ENCODE assay signal across 17 cellular contexts in the genomic region with DNA sequence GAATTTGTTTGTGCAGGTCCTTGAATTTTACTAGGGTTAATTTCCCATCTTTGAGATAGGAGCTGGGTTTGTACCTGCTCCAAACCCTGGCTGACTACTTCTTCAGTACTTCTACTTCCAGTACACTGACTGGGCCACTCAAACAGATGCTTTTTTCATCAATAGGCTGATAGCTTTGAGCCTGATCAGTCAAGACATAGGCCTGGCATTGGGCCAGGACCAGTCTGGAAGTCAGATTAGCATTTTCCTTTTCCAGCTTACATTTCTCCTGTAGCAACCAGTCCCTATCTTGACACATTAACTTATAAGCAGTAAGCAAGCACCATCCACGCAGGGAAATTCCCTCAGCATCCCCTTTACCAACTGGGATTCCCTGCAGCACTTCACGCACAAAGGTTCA.
"Had no signal": no experiment of that assay in that cellular context is flagged by ENCODE, and none has a peak within 500 bp of the region (broad histone marks: within the 10 kb centered on the region; RNA-seq: fewer than 3 reads in every experiment).

No MANE protein-coding gene starts in this region.

- H3K9me3 ChIP-seq: colonic mucosa, heart right ventricle, ovary, uterus had no signal

- H3K27me3 ChIP-seq: colonic mucosa, heart right ventricle, ovary, uterus had no signal

- H3K9me3 Mint-ChIP-seq: naive thymus-derived CD4-positive, alpha-beta T cell; type B pancreatic cell had no signal

- H3K4me3 Mint-ChIP-seq: naive thymus-derived CD4-positive, alpha-beta T cell; type B pancreatic cell had no signal

- H3K36me3 ChIP-seq: colonic mucosa, ovary, uterus had no signal

- H3K4me1 ChIP-seq: colonic mucosa, heart right ventricle, uterus had no signal

- DNase-seq: colonic mucosa; dermis blood vessel endothelial cell; heart right ventricle; hypothalamus; mammary epithelial cell; naive thymus-derived CD4-positive, alpha-beta T cell; ovary; right cardiac atrium; small intestine; stimulated activated CD4-positive, alpha-beta T cell treated with anti-CD3 and anti-CD28 coated beads, Interleukin-12 subunit alpha, Interleukin-12 subunit beta, amount 100 ng/mL, for 4 hours; stimulated activated CD4-positive, alpha-beta T cell treated with anti-CD3 and anti-CD28 coated beads, Interleukin-2, amount 100 ng/mL, for 48 hours; stimulated activated naive CD4-positive, alpha-beta T cell treated with Interleukin-2 at 50 U/mL for 16 hours; uterus had no signal

- H3K4me1 Mint-ChIP-seq: naive thymus-derived CD4-positive, alpha-beta T cell had no signal

- H3K27ac Mint-ChIP-seq: progenitor cell of endocrine pancreas, type B pancreatic cell had no signal

- H3K27me3 Mint-ChIP-seq: naive thymus-derived CD4-positive, alpha-beta T cell; progenitor cell of endocrine pancreas; type B pancreatic cell had no signal

- H3K27ac ChIP-seq: colonic mucosa, heart right ventricle, ovary, uterus had no signal

- ATAC-seq: esophagus mucosa; heart right ventricle; left lobe of liver; naive thymus-derived CD4-positive, alpha-beta T cell; right cardiac atrium had no signal

- H3K4me3 ChIP-seq: colonic mucosa, heart right ventricle, ovary, uterus had no signal
